In the genomic region with DNA sequence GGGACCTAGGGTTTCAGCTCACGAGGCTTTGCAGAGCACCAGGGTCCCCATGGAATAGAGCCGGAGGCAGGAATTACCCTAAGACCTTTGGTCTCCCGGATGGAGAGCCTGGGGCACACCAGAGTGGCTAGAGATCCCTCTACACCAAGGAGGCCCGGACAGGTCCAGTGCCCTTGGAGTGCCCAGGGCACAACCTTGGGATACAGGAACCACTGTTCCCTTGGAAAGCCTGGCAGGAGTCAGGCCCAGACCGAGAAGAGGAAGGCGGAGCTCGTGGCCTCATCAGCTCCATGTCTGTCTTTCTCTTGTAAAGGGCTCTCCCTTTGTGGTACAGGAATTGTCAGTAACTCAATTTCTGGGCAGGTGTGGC, we compare ENCODE assay signal across 8 cellular contexts. TPM values are rescaled to one million over a fixed set of nuclear protein-coding genes. Genes with fewer than 3 reads are reported as not detected.
DNase-seq lines count a peak whose midpoint lies in the region; ATAC-seq and TF ChIP-seq lines count a peak whose summit lies in the region.

No MANE protein-coding gene starts in this region.

- peaks cover 7% of the 10 kb centered on the region; the same call in 1 of the 2 replicates for H4K20me1 ChIP-seq in DND-41 (ENCODE audit: insufficient read depth, low read length)

- H3K36me3 Mint-ChIP-seq in progenitor cell of endocrine pancreas (ENCODE audit: insufficient read depth) = peaks cover 2% of the 10 kb centered on the region

- peak overlapping the region; percentile 62 for H3K27ac Mint-ChIP-seq in progenitor cell of endocrine pancreas

- H3K9ac ChIP-seq in DND-41 (ENCODE audit: low read depth, low read length) = peak overlapping the region; percentile 67
- H3K9ac ChIP-seq in SK-N-MC (ENCODE audit: insufficient read length) = peak overlapping the region; percentile 63

- H3K27me3 ChIP-seq in DND-41 (ENCODE audit: insufficient read depth, low read length, poor library complexity) = peaks cover 7% of the 10 kb centered on the region

- H2AFZ ChIP-seq in DND-41 (ENCODE audit: low read depth, low read length) = peak overlapping the region; percentile 96

- no peaks in the 10 kb centered on the region for H3K9me3 ChIP-seq in DND-41 (ENCODE audit: insufficient read depth, low read length, severe bottlenecking)
- H3K9me3 ChIP-seq in SK-N-MC (ENCODE audit: low read depth, low read length) = no peaks in the 10 kb centered on the region

- no peaks in the 10 kb centered on the region for H3K36me3 ChIP-seq in DND-41 (ENCODE audit: insufficient read depth, low read length)
- H3K36me3 ChIP-seq in SK-N-MC (ENCODE audit: insufficient read depth, low read length) = no peaks in the 10 kb centered on the region

- peak overlapping the region; percentile 68 for H3K4me3 Mint-ChIP-seq in progenitor cell of endocrine pancreas (ENCODE audit: low read depth)

- H3K4me1 ChIP-seq in DND-41 (ENCODE audit: insufficient read depth, low read length) = peaks cover 30% of the 10 kb centered on the region

- no peaks in the 10 kb centered on the region for H3K27me3 Mint-ChIP-seq in progenitor cell of endocrine pancreas

- TF ChIP-seq CTCF in DND-41 (IDR thresholded peaks at IDR 0.05; ENCODE audit: borderline replicate concordance, extremely low read depth, low read length, poor library complexity, severe bottlenecking) = no peak
- TF ChIP-seq CTCF in fibroblast of mammary gland (conservative IDR thresholded peaks at IDR 0.05; ENCODE audit: control insufficient read depth, insufficient read depth, low read depth, low read length) = no peak
- TF ChIP-seq CTCF in progenitor cell of endocrine pancreas (IDR thresholded peaks at IDR 0.05; ENCODE audit: unreplicated experiment) = no peak

- H3K9me3 Mint-ChIP-seq in progenitor cell of endocrine pancreas (ENCODE audit: low read depth) = no peaks in the 10 kb centered on the region

- H3K27ac ChIP-seq in DND-41 (ENCODE audit: low read length) (peak overlapping the region; percentile 88; the same call in 1 of the 2 replicates), SK-N-MC (no peak overlapping the region)

- H3K4me1 Mint-ChIP-seq in progenitor cell of endocrine pancreas (ENCODE audit: low read depth) = peaks cover 23% of the 10 kb centered on the region

- no peaks in the 10 kb centered on the region for H3K79me2 ChIP-seq in DND-41 (ENCODE audit: insufficient read depth, low read length)

- H3K4me3 ChIP-seq in DND-41 (ENCODE audit: low read depth in 1 of 2, low read length in 2 of 2) (peak overlapping the region; percentile 39 to 62), SK-N-MC (peak overlapping the region; percentile 72), fibroblast of mammary gland (ENCODE audit: control insufficient read depth, low read depth, low read length) (peak overlapping the region; percentile 72)

- H3K4me2 ChIP-seq in DND-41 (ENCODE audit: insufficient read depth, low read length) = peak overlapping the region; percentile 88

- ATAC-seq in DND-41 (ENCODE audit: insufficient read depth, low read depth) (no peak), GM18861 (IDR thresholded peaks at IDR 0.05; ENCODE audit: unreplicated experiment) (no peak), HG02610 (IDR thresholded peaks at IDR 0.05; ENCODE audit: unreplicated experiment) (no peak)

- no peak for DNase-seq in DND-41
- no peak for DNase-seq in SK-N-MC (ENCODE audit: low read depth, low spot score)
- DNase-seq in fibroblast of mammary gland (ENCODE audit: low read depth) = no peak
- DNase-seq in progenitor cell of endocrine pancreas (ENCODE audit: low spot score, unreplicated experiment) = no peak
- no peak for DNase-seq in effector CD8-positive, alpha-beta T cell (lab: John Stamatoyannopoulos, UW)
- DNase-seq in NCI-H146 (lab: John Stamatoyannopoulos, UW) = no peak

RNA-seq across cellular contexts. Expression of a gene that starts 3.8 kb away (rescaled TPM):
- 53.8 and 57.4 TPM in 2 replicates for total RNA-seq in progenitor cell of endocrine pancreas

RNA-seq across cellular contexts. Expression of a gene that starts 54.1 kb away (rescaled TPM):
- not detected in 2 replicates for total RNA-seq in progenitor cell of endocrine pancreas
